ENCODE assay signal across 8 cellular contexts in genomic region chr4:80197601-80198444, GRCh38. TPM values are rescaled to one million over a fixed set of nuclear protein-coding genes. Genes with fewer than 3 reads are reported as not detected.
A peak's percentile ranks its signal among the peaks of the same experiment; 100 is the strongest.
DNase-seq lines count a peak whose midpoint lies in the region; ATAC-seq and TF ChIP-seq lines count a peak whose summit lies in the region.

No MANE protein-coding gene starts in this region.

- peak overlapping the region; percentile 87 to 95 (median 92) for H3K4me3 Mint-ChIP-seq in IgD-negative memory B cell
- H3K4me3 Mint-ChIP-seq in chondrocyte (ENCODE audit: unreplicated experiment), result peak overlapping the region; percentile 57
- H3K4me3 Mint-ChIP-seq in naive B cell, result peak overlapping the region; percentile 59 to 91 (median 80)

- peak; percentile 20 for DNase-seq in CD1c-positive myeloid dendritic cell (ENCODE audit: extremely low spot score)
- DNase-seq in chondrocyte (ENCODE audit: low spot score), result no peak
- no peak for DNase-seq in naive B cell
- no peak for DNase-seq in NCI-H1105 (lab: John Stamatoyannopoulos, UW)
- DNase-seq in NCI-H2029 (lab: John Stamatoyannopoulos, UW), result no peak

- H3K27me3 Mint-ChIP-seq in IgD-negative memory B cell (peaks cover 8% of the 10 kb centered on the region), chondrocyte (ENCODE audit: low read depth) (peaks cover 83% of the 10 kb centered on the region), naive B cell (peaks cover 29 to 36% (median 36%) of the 10 kb centered on the region in 3 donors)

- H3K27ac Mint-ChIP-seq in IgD-negative memory B cell (peak overlapping the region; percentile 87 to 98 (median 95)), chondrocyte (ENCODE audit: unreplicated experiment) (no peak overlapping the region), naive B cell (peak overlapping the region in 3 of 6 donors; percentile 48 to 90 (median 77))

- H3K36me3 Mint-ChIP-seq in IgD-negative memory B cell (peaks cover 2% of the 10 kb centered on the region), chondrocyte (ENCODE audit: low read depth) (no peaks in the 10 kb centered on the region), naive B cell (peaks cover 0 to 8% of the 10 kb centered on the region in 2 donors)

- H3K9me3 Mint-ChIP-seq in IgD-negative memory B cell (no peaks in the 10 kb centered on the region), chondrocyte (ENCODE audit: low read depth) (no peaks in the 10 kb centered on the region), naive B cell (no peaks in the 10 kb centered on the region)

- TF ChIP-seq CTCF in chondrocyte (IDR thresholded peaks at IDR 0.05), result no peak

- ATAC-seq in naive B cell (ENCODE audit: low read depth in 2 of 2) (no peak), GM19351 (IDR thresholded peaks at IDR 0.05; ENCODE audit: unreplicated experiment) (no peak), GM21619 (IDR thresholded peaks at IDR 0.05; ENCODE audit: unreplicated experiment) (no peak)

- peaks cover 28 to 38% (median 32%) of the 10 kb centered on the region in 3 donors for H3K4me1 Mint-ChIP-seq in IgD-negative memory B cell
- peaks cover 26% of the 10 kb centered on the region for H3K4me1 Mint-ChIP-seq in chondrocyte (ENCODE audit: low read depth)
- H3K4me1 Mint-ChIP-seq in naive B cell, result peaks cover 26 to 46% (median 35%) of the 10 kb centered on the region in 3 donors

RNA-seq across cellular contexts. Expression of gene PRDM8, which starts 0.5 kb away (rescaled TPM):
- 3.8 TPM for polyA plus RNA-seq in IgD-negative memory B cell
- 0.07 TPM in 1 of 3 replicates, not detected in the others for total RNA-seq in chondrocyte
- 1 to 10 TPM in 5 of 6 donors, under 1 TPM in 1; 0.19 to 3.9 (median 2.1) TPM for polyA plus RNA-seq in naive B cell (ENCODE audit: low read depth in 6 of 6)
